Comparison of ENCODE assay signal across 21 cellular contexts in genomic region chr17:6437956-6438355, GRCh38. TPM values are rescaled to one million over a fixed set of nuclear protein-coding genes. Genes with fewer than 3 reads are reported as not detected.
"Had no signal": no experiment of that assay in that cellular context is flagged by ENCODE, and none has a peak within 500 bp of the region (broad histone marks: within the 10 kb centered on the region; RNA-seq: fewer than 3 reads in every experiment).

No MANE protein-coding gene starts in this region.

- ATAC-seq: Panc1, PC-3, T-cell had no signal

- H3K27ac ChIP-seq: RWPE1 had no signal

- H3K4me2 ChIP-seq: SK-N-SH had no signal

- H3K27ac Mint-ChIP-seq: T-cell had no signal

- H3K4me3 Mint-ChIP-seq: T-cell had no signal

- H3K9me3 Mint-ChIP-seq: T-cell had no signal

- DNase-seq: KBM-7, MV-4-11, NCI-H1048, NCI-H1694, NCI-H187 treated with DMSO at 0.1 percent for 48 hours, NCI-H2029 treated with DMSO at 0.1 percent for 48 hours, NCI-H2107, NCI-H345, NCI-H446 treated with DMSO at 0.1 percent for 48 hours, NCI-H82, PC-3, SHP77, SK-N-SH, SW 1271, T-cell had no signal

- H3K9me3 ChIP-seq: SK-N-SH had no signal

- H3K9me2 ChIP-seq: SK-N-SH had no signal

- H3K36me3 Mint-ChIP-seq: T-cell had no signal

RNA-seq across cellular contexts. Expression of gene AIPL1, which starts 3.0 kb away (rescaled TPM):
- total RNA-seq: HT-29, LHCN-M2, MCF 10A, PC-3, SK-MEL-5, T-cell had no signal
- polyA plus RNA-seq: SK-N-SH had no signal
